Comparison of ENCODE assay signal across 1 cellular context in genomic region chr14:77028384-77029246, GRCh38.
TF ChIP-seq lines count a peak whose summit lies in the region.

IRF2BPL (minus strand) TSS chr14:77028708; CDS start chr14:77027792, 916 bp downstream.

TF ChIP-seq in K562, 482 proteins besides CTCF, POLR2A, EP300 and RAD21 (continued from another document and continues in another):
- TF ChIP-seq ZNF609 (CRISPR knock-in tag; IDR thresholded peaks at IDR 0.05; ENCODE audit: borderline replicate concordance), result no peak
- TF ChIP-seq ZBTB7A (IDR thresholded peaks at IDR 0.05; ENCODE audit: borderline replicate concordance, control insufficient read depth, low read depth, low read length), result peak; percentile 56; the same call in 1 of the 2 replicates
- TF ChIP-seq TSHZ1 (CRISPR knock-in tag; IDR thresholded peaks at IDR 0.05), result no peak
- no peak for TF ChIP-seq HNRNPUL1 (IDR thresholded peaks at IDR 0.05; ENCODE audit: low read length)
- TF ChIP-seq ZNF197 (CRISPR knock-in tag; IDR thresholded peaks at IDR 0.05; ENCODE audit: low read depth), result no peak
- no peak for TF ChIP-seq MED1 (CRISPR knock-in tag; IDR thresholded peaks at IDR 0.05; ENCODE audit: borderline replicate concordance)
- TF ChIP-seq COPS2 (conservative IDR thresholded peaks at IDR 0.05), result no peak
- TF ChIP-seq ZNF347 (CRISPR knock-in tag; IDR thresholded peaks at IDR 0.05; ENCODE audit: low read depth), result no peak
- no peak for TF ChIP-seq HDAC3 (IDR thresholded peaks at IDR 0.05; ENCODE audit: borderline replicate concordance, partially characterized antibody)
- TF ChIP-seq TRIM25 (IDR thresholded peaks at IDR 0.05; ENCODE audit: borderline replicate concordance), result no peak
- no peak for TF ChIP-seq CREBBP (IDR thresholded peaks at IDR 0.05; ENCODE audit: low read depth, low read length)
- TF ChIP-seq NCOA6 (IDR thresholded peaks at IDR 0.05), result peak; percentile 35; the same call in 1 of the 2 replicates
- TF ChIP-seq HINFP (tag; conservative IDR thresholded peaks at IDR 0.05; ENCODE audit: low read depth), result no peak
- TF ChIP-seq ARID3A (IDR thresholded peaks at IDR 0.05; ENCODE audit: borderline replicate concordance, low read depth, low read length), result no peak
- no peak for TF ChIP-seq ZNF764 (CRISPR knock-in tag; IDR thresholded peaks at IDR 0.05; ENCODE audit: low read depth)
- no peak for TF ChIP-seq E2F3 (CRISPR knock-in tag; IDR thresholded peaks at IDR 0.05)
- no peak for TF ChIP-seq HMG20A (CRISPR knock-in tag; conservative IDR thresholded peaks at IDR 0.05)
- no peak for TF ChIP-seq MEF2D (tag; conservative IDR thresholded peaks at IDR 0.05; ENCODE audit: low read depth)
- TF ChIP-seq ID3 (CRISPR knock-in tag; IDR thresholded peaks at IDR 0.05), result no peak
- no peak for TF ChIP-seq ID3 (tag; IDR thresholded peaks at IDR 0.05)
- no peak for TF ChIP-seq CHAMP1 (IDR thresholded peaks at IDR 0.05)
- no peak for TF ChIP-seq MITF (IDR thresholded peaks at IDR 0.05)
- no peak for TF ChIP-seq ZNF133 (CRISPR knock-in tag; IDR thresholded peaks at IDR 0.05)
- no peak for TF ChIP-seq NBN (IDR thresholded peaks at IDR 0.05; ENCODE audit: low read depth)
- peak; percentile 30; the same call in 1 of the 2 replicates for TF ChIP-seq ZNF592 (IDR thresholded peaks at IDR 0.05)
- peak; percentile 64; the same call in 1 of the 2 replicates for TF ChIP-seq JUNB (CRISPR knock-in tag; conservative IDR thresholded peaks at IDR 0.05)
- TF ChIP-seq SAP30 (IDR thresholded peaks at IDR 0.05; ENCODE audit: borderline replicate concordance, insufficient read depth, low read depth, low read length, poor library complexity, severe bottlenecking), result peak; percentile 18
